ENCODE assay signal across 8 cellular contexts in the genomic region with DNA sequence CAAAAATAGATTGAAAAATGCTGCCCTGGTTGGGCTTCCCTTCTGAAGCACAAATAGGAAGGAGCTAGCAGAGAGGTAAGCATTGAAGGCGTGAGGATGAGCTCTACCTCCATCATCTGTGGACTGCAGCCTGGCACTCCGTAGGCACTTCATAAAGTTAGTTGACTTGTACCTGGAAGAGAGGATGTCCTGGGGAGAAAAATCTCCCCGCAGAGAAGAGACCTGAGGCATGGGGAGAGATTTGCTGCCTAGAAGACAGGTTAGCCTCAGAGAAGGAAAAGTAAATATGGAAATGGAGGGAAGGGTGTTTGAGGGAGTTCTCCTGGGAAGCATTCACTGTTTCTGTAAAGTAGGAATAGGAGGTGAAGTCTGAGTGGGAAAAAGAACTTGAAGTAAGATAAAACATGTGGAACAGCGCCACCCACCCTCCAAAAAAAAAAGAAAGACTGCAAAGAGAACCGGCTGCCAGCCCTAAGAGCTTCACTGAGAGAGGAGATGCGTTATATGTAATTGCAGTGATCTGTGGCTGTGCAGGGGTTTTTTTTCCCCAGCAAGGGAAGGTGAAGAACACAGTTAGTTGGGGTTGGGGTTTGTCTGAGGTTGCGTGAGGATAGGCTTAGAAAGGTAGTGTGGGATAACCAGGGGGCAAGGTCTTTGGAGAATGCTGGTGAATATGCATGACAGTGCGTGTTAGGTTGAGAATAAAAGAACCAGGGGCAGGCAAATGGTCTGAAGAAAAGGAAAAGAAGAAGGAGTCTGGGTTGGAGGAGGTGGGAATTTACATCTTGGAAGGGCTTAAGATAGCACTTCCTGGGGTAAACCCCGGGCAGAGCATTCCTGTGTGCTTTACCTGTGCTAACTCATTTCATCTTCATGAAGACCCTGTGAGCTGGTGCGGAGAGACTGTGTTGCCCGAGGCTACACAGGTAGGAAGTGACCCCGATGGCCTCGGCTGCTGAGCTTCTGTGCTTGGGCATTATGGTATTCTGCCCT. TPM values are rescaled to one million over a fixed set of nuclear protein-coding genes. Genes with fewer than 3 reads are reported as not detected.
DNase-seq lines count a peak whose midpoint lies in the region; ATAC-seq, FAIRE-seq and TF ChIP-seq lines count a peak whose summit lies in the region.

No MANE protein-coding gene starts in this region.

- ATAC-seq in heart left ventricle = peak in 1 of 4 donors; percentile 31
- no peak for ATAC-seq in left cardiac atrium
- no peak for ATAC-seq in activated T-helper 17 cell treated with anti-CD3 and anti-CD28 coated beads, Interleukin-2, amount 50 U/mL, for 72 hours (replicated peaks)
- ATAC-seq in GM21786 (IDR thresholded peaks at IDR 0.05; ENCODE audit: unreplicated experiment) = no peak

- intact Hi-C loops in heart left ventricle (cut with DNase I) (loop anchor here in 2 of 10 donors (5.0 to 10.0 kb wide), 2 partner anchors 84 to 149 kb away; no protein-coding TSS in a partner anchor), left cardiac atrium (cut with DNase I) (no loop called here)

- H3K27ac Mint-ChIP-seq in activated T-helper 17 cell treated with anti-CD3 and anti-CD28 coated beads, Interleukin-2, amount 50 U/mL, for 72 hours = peak overlapping the region; percentile 64
- peak overlapping the region; percentile 17 to 74 (median 34) for H3K27ac Mint-ChIP-seq in immature natural killer cell

- no peaks in the 10 kb centered on the region for H3K9me3 Mint-ChIP-seq in activated T-helper 17 cell treated with anti-CD3 and anti-CD28 coated beads, Interleukin-2, amount 50 U/mL, for 72 hours
- no peaks in the 10 kb centered on the region for H3K9me3 Mint-ChIP-seq in immature natural killer cell

- peak overlapping the region; percentile 1 for H3K4me3 Mint-ChIP-seq in activated T-helper 17 cell treated with anti-CD3 and anti-CD28 coated beads, Interleukin-2, amount 50 U/mL, for 72 hours
- H3K4me3 Mint-ChIP-seq in immature natural killer cell = no peak overlapping the region

- peaks cover 0 to 89% (median 68%) of the 10 kb centered on the region in 12 donors for H3K4me1 ChIP-seq in heart left ventricle

- no peaks in the 10 kb centered on the region for H3K9me3 ChIP-seq in heart left ventricle
- H3K9me3 ChIP-seq in MG63 = no peaks in the 10 kb centered on the region

- 61 to 68% (median 64%) methylated on average over 13 of the region's 13 CpGs for WGBS in heart left ventricle, 4 donors

- H3K27me3 Mint-ChIP-seq in activated T-helper 17 cell treated with anti-CD3 and anti-CD28 coated beads, Interleukin-2, amount 50 U/mL, for 72 hours = no peaks in the 10 kb centered on the region
- peaks cover 0 to 1% (median 0%) of the 10 kb centered on the region in 3 donors for H3K27me3 Mint-ChIP-seq in immature natural killer cell (ENCODE audit: low read depth in 3 of 3)

- H3K36me3 ChIP-seq in heart left ventricle (no peaks in the 10 kb centered on the region), MG63 (no peaks in the 10 kb centered on the region)

- no peak for TF ChIP-seq POLR2A in heart left ventricle (IDR thresholded peaks at IDR 0.05)

- no peak for FAIRE-seq in HTR-8/SVneo (lab: Jason Lieb, UNC)

- H3K27me3 ChIP-seq in heart left ventricle (no peaks in the 10 kb centered on the region), MG63 (no peaks in the 10 kb centered on the region)

- H3K4me3 ChIP-seq in heart left ventricle = no peak overlapping the region
- no peak overlapping the region for H3K4me3 ChIP-seq in MG63

- DNase-seq in heart left ventricle (no peak), left cardiac atrium (no peak), immature natural killer cell (no peak), MG63 (no peak), hepatic stellate cell (ENCODE audit: low spot score) (no peak), HTR-8/SVneo (ENCODE audit: insufficient read length, low spot score) (no peak)

- peak in 10 of 12 donors; percentile 7 to 48 (median 29) for TF ChIP-seq CTCF in heart left ventricle (IDR thresholded peaks at IDR 0.05)

- peak overlapping the region in 1 of 12 donors; percentile 53 for H3K27ac ChIP-seq in heart left ventricle

- peaks cover 48% of the 10 kb centered on the region for H3K4me1 Mint-ChIP-seq in activated T-helper 17 cell treated with anti-CD3 and anti-CD28 coated beads, Interleukin-2, amount 50 U/mL, for 72 hours
- peaks cover 68 to 84% of the 10 kb centered on the region in 2 donors for H3K4me1 Mint-ChIP-seq in immature natural killer cell

- peaks cover 19% of the 10 kb centered on the region for H3K36me3 Mint-ChIP-seq in activated T-helper 17 cell treated with anti-CD3 and anti-CD28 coated beads, Interleukin-2, amount 50 U/mL, for 72 hours (ENCODE audit: low read depth)
- H3K36me3 Mint-ChIP-seq in immature natural killer cell = no peaks in the 10 kb centered on the region

RNA-seq across cellular contexts. Expression of a gene that starts 16.0 kb away (rescaled TPM):
- total RNA-seq in heart left ventricle (10 to 100 TPM; 32.7 to 62.4 (median 41.1) TPM), left cardiac atrium (10 to 100 TPM; 30.6 to 39.8 TPM)
- polyA plus RNA-seq in heart left ventricle (10 to 100 TPM; 13.2 to 18.3 TPM), immature natural killer cell (10 to 100 TPM; 12.9 to 90.1 (median 29.7) TPM)
- total RNA-seq in activated T-helper 17 cell treated with anti-CD3 and anti-CD28 coated beads, Interleukin-2, amount 50 U/mL, for 72 hours = 10 to 100 TPM; 45.3 to 59.1 TPM
- 4.2 and 5.1 TPM in 2 replicates for total RNA-seq in MG63 (2014; rRNA removed; shearing (Covaris generic); ENCODE audit: low replicate concordance)
